In genomic region chr14:29905549-29905948, GRCh38 we compare ENCODE assay signal across 17 cellular contexts. TPM values are rescaled to one million over a fixed set of nuclear protein-coding genes. Genes with fewer than 3 reads are reported as not detected.
"Had no signal": no experiment of that assay in that cellular context is flagged by ENCODE, and none has a peak within 500 bp of the region (broad histone marks: within the 10 kb centered on the region; RNA-seq: fewer than 3 reads in every experiment).

No MANE protein-coding gene starts in this region.

- ATAC-seq: activated T-cell treated with anti-CD3 and anti-CD28 coated beads, Interleukin-2, amount 50 U/mL, for 4 hours had no signal

- H3K36me3 ChIP-seq: esophagus squamous epithelium, left ventricle myocardium inferior, neural progenitor cell, right atrium auricular region, stomach, thoracic aorta, vagina had no signal

- H3K4me1 ChIP-seq: neural progenitor cell, right atrium auricular region, vagina had no signal

- DNase-seq: activated CD4-positive, alpha-beta memory T cell treated with anti-CD3 and anti-CD28 coated beads for 36 hours; activated CD4-positive, alpha-beta T cell treated with anti-CD3 and anti-CD28 coated beads for 1 hour; activated effector memory CD4-positive, alpha-beta T cell treated with anti-CD3 and anti-CD28 coated beads, Interleukin-2, amount 50 U/mL, for 16 hours; activated naive CD8-positive, alpha-beta T cell treated with anti-CD3 and anti-CD28 coated beads for 36 hours; activated T-cell treated with anti-CD3 and anti-CD28 coated beads, Interleukin-2, amount 50 U/mL, for 4 hours; anterior cingulate cortex; esophagus squamous epithelium; foreskin fibroblast; left ventricle myocardium inferior; small intestine; stomach had no signal

- H3K4me1 Mint-ChIP-seq: activated naive CD8-positive, alpha-beta T cell treated with anti-CD3 and anti-CD28 coated beads for 36 hours; neural progenitor cell had no signal

- FAIRE-seq: endometrium, small intestine had no signal

- H3K4me3 ChIP-seq: esophagus squamous epithelium, left ventricle myocardium inferior, neural progenitor cell, right atrium auricular region, stomach, thoracic aorta, vagina had no signal

- H3K9ac ChIP-seq: neural progenitor cell had no signal

- H3K36me3 Mint-ChIP-seq: activated CD4-positive, alpha-beta memory T cell treated with anti-CD3 and anti-CD28 coated beads for 36 hours; activated naive CD8-positive, alpha-beta T cell treated with anti-CD3 and anti-CD28 coated beads for 36 hours had no signal

- H3K27ac Mint-ChIP-seq: activated CD4-positive, alpha-beta memory T cell treated with anti-CD3 and anti-CD28 coated beads for 36 hours; activated naive CD8-positive, alpha-beta T cell treated with anti-CD3 and anti-CD28 coated beads for 36 hours; neural progenitor cell; T-helper 2 cell treated with Interferon-gamma antibody and Interleukin-4, amounts not matched to agents 5 μg/mL and 100 μg/mL, for 36 hours had no signal

- H3K9me3 Mint-ChIP-seq: activated CD4-positive, alpha-beta memory T cell treated with anti-CD3 and anti-CD28 coated beads for 36 hours; activated naive CD8-positive, alpha-beta T cell treated with anti-CD3 and anti-CD28 coated beads for 36 hours; activated T-cell treated with anti-CD3 and anti-CD28 coated beads, Interleukin-2, amount 50 U/mL, for 4 hours had no signal

- H2AFZ ChIP-seq: neural progenitor cell had no signal

- H3K27ac ChIP-seq: esophagus squamous epithelium, left ventricle myocardium inferior, neural progenitor cell, right atrium auricular region, vagina had no signal

- H3K4me3 Mint-ChIP-seq: activated CD4-positive, alpha-beta memory T cell treated with anti-CD3 and anti-CD28 coated beads for 36 hours; activated naive CD8-positive, alpha-beta T cell treated with anti-CD3 and anti-CD28 coated beads for 36 hours; activated T-cell treated with anti-CD3 and anti-CD28 coated beads, Interleukin-2, amount 50 U/mL, for 4 hours; neural progenitor cell; T-helper 2 cell treated with Interferon-gamma antibody and Interleukin-4, amounts not matched to agents 5 μg/mL and 100 μg/mL, for 36 hours had no signal

- H3K27me3 Mint-ChIP-seq: activated CD4-positive, alpha-beta memory T cell treated with anti-CD3 and anti-CD28 coated beads for 36 hours; activated naive CD8-positive, alpha-beta T cell treated with anti-CD3 and anti-CD28 coated beads for 36 hours had no signal

- H3K4me2 ChIP-seq: neural progenitor cell had no signal

- H3K9me3 ChIP-seq: esophagus squamous epithelium, thoracic aorta, vagina had no signal

- H3K27me3 ChIP-seq: esophagus squamous epithelium, neural progenitor cell, right atrium auricular region, stomach, vagina had no signal

RNA-seq across cellular contexts. Expression of gene PRKD1, which starts 22.1 kb away (rescaled TPM):
- total RNA-seq: activated CD4-positive, alpha-beta memory T cell treated with anti-CD3 and anti-CD28 coated beads for 36 hours; activated naive CD8-positive, alpha-beta T cell treated with anti-CD3 and anti-CD28 coated beads for 36 hours had no signal
